In the genomic region with DNA sequence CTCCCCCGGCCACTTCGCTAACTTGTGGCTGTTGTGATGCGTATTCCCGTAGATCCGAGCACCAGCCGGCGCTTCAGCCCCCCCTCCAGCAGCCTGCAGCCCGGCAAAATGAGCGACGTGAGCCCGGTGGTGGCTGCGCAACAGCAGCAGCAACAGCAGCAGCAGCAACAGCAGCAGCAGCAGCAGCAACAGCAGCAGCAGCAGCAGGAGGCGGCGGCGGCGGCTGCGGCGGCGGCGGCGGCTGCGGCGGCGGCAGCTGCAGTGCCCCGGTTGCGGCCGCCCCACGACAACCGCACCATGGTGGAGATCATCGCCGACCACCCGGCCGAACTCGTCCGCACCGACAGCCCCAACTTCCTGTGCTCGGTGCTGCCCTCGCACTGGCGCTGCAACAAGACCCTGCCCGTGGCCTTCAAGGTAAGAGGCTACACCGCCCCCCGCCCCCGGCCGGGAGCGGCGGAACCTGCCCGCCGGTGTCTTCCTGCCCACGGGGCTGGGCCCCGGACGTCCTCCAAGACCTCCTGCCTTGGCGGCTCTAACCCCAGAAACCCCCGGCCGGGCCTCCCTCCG, we compare ENCODE assay signal across 1 cellular context.
TF ChIP-seq lines count a peak whose summit lies in the region.

No MANE protein-coding gene starts in this region.

TF ChIP-seq in GM23338, 12 proteins besides CTCF, POLR2A, EP300 and RAD21 (continued from another document):
- TF ChIP-seq ZNF114 (CRISPR knock-in tag; IDR thresholded peaks at IDR 0.05), result no peak
